21 cellular contexts compared by ENCODE assay signal in the genomic region with DNA sequence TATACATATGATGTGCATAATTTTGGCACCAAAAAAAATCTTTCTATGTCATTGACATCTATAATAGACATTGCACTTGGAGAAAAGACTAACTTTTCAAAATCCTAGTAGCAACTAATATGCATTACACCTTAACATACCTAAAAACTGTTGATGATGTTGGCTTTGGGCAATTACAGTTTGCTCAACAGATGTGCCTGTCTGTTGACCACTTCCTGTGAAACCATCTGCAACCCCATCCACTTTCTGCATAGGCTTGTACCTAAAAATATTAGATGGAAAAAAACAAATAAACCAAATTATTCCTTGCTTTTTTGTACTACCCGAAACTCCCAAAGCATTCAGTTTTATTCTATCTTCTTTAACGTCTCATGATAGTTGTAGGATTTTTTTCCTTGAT.
DNase-seq lines count a peak whose midpoint lies in the region; ATAC-seq, FAIRE-seq and TF ChIP-seq lines count a peak whose summit lies in the region.
"Had no signal": no experiment of that assay in that cellular context is flagged by ENCODE, and none has a peak within 500 bp of the region (broad histone marks: within the 10 kb centered on the region; RNA-seq: fewer than 3 reads in every experiment).

No MANE protein-coding gene starts in this region.

- no peaks in the 10 kb centered on the region for H3K79me2 ChIP-seq in OCI-LY1 (ENCODE audit: insufficient read depth, low read length)

- no peak overlapping the region for H3K9ac ChIP-seq in OCI-LY1 (ENCODE audit: low read length)

- H3K27ac Mint-ChIP-seq in glutamatergic neuron (ENCODE audit: unreplicated experiment), result no peak overlapping the region
- H3K27ac Mint-ChIP-seq: activated CD8-positive, alpha-beta T cell treated with anti-CD3 and anti-CD28 coated beads for 36 hours; activated naive CD8-positive, alpha-beta T cell; stimulated activated effector memory CD8-positive, alpha-beta T cell treated with anti-CD3 and anti-CD28 coated beads, Interleukin-12 subunit alpha, Interleukin-12 subunit beta, amount 100 ng/mL, for 72 hours; WTC11 had no signal

- peaks cover 12% of the 10 kb centered on the region for H3K36me3 ChIP-seq in OCI-LY1 (ENCODE audit: insufficient read depth, low read length)

- DNase-seq in GM18507 (ENCODE audit: extremely low spot score, insufficient read length, low read depth) (no peak), glutamatergic neuron (no peak), activated gamma-delta T cell (lab: John Stamatoyannopoulos, UW) (no peak), KG1 (lab: John Stamatoyannopoulos, UW) (no peak)
- DNase-seq: activated CD8-positive, alpha-beta T cell treated with anti-CD3 and anti-CD28 coated beads for 36 hours; activated T-cell treated with anti-CD3 and anti-CD28 coated beads, Interleukin-2, amount 50 U/mL, for 48 hours; dermis blood vessel endothelial cell; left colon; NCI-H187; NCI-H446; SHP77 treated with DMSO at 0.1 percent for 48 hours; stimulated activated CD4-positive, alpha-beta T cell treated with anti-CD3 and anti-CD28 coated beads, Interleukin-12 subunit alpha, Interleukin-12 subunit beta, amount 100 ng/mL, for 4 hours; tibial artery had no signal

- H3K4me1 ChIP-seq in OCI-LY1 (ENCODE audit: insufficient read depth, low read length, severe bottlenecking), result peaks cover 25% of the 10 kb centered on the region
- H3K4me1 ChIP-seq: gastroesophageal sphincter, tibial artery had no signal

- no peaks in the 10 kb centered on the region for H4K20me1 ChIP-seq in OCI-LY1 (ENCODE audit: insufficient read depth, low read length)

- no peaks in the 10 kb centered on the region for H3K9me2 ChIP-seq in OCI-LY1 (ENCODE audit: low read depth, low read length)

- H3K4me3 ChIP-seq in OCI-LY1 (ENCODE audit: low read depth, low read length, poor library complexity, severe bottlenecking), result no peak overlapping the region
- H3K4me3 ChIP-seq: gastroesophageal sphincter, tibial artery had no signal

- H3K27me3 Mint-ChIP-seq in glutamatergic neuron (ENCODE audit: unreplicated experiment), result no peaks in the 10 kb centered on the region
- H3K27me3 Mint-ChIP-seq: activated CD8-positive, alpha-beta T cell treated with anti-CD3 and anti-CD28 coated beads for 36 hours; activated naive CD8-positive, alpha-beta T cell had no signal

- H2AFZ ChIP-seq in OCI-LY1 (ENCODE audit: low read length), result no peak overlapping the region

- H3K4me1 Mint-ChIP-seq in glutamatergic neuron (ENCODE audit: low read depth, unreplicated experiment), result peaks cover 26% of the 10 kb centered on the region
- H3K4me1 Mint-ChIP-seq: stimulated activated effector memory CD8-positive, alpha-beta T cell treated with anti-CD3 and anti-CD28 coated beads, Interleukin-12 subunit alpha, Interleukin-12 subunit beta, amount 100 ng/mL, for 72 hours had no signal

- H3K27me3 ChIP-seq in OCI-LY1 (ENCODE audit: insufficient read depth, low read length), result no peaks in the 10 kb centered on the region
- H3K27me3 ChIP-seq: gastroesophageal sphincter, tibial artery had no signal

- peak; percentile 70 for FAIRE-seq in GM18507 (lab: Jason Lieb, UNC)

- no peak for TF ChIP-seq CTCF in OCI-LY1 (IDR thresholded peaks at IDR 0.05; ENCODE audit: low read length)
- TF ChIP-seq CTCF in glutamatergic neuron (IDR thresholded peaks at IDR 0.05; ENCODE audit: partially characterized antibody, unreplicated experiment), result no peak

- peak overlapping the region; percentile 31 for H3K27ac ChIP-seq in OCI-LY1 (ENCODE audit: low read depth, low read length, poor library complexity, severe bottlenecking)
- H3K27ac ChIP-seq: gastroesophageal sphincter, tibial artery had no signal

- H3F3A ChIP-seq in OCI-LY1 (ENCODE audit: insufficient read depth, low read length), result no peaks in the 10 kb centered on the region

- no peaks in the 10 kb centered on the region for H3K36me3 Mint-ChIP-seq in glutamatergic neuron (ENCODE audit: unreplicated experiment)

- no peak overlapping the region for H3K4me3 Mint-ChIP-seq in glutamatergic neuron (ENCODE audit: unreplicated experiment)
- H3K4me3 Mint-ChIP-seq: activated CD8-positive, alpha-beta T cell treated with anti-CD3 and anti-CD28 coated beads for 36 hours; activated naive CD8-positive, alpha-beta T cell; stimulated activated effector memory CD8-positive, alpha-beta T cell treated with anti-CD3 and anti-CD28 coated beads, Interleukin-12 subunit alpha, Interleukin-12 subunit beta, amount 100 ng/mL, for 72 hours; WTC11 had no signal

- H3K4me2 ChIP-seq in OCI-LY1 (ENCODE audit: low read length), result no peak overlapping the region

- H3K9me3 ChIP-seq in OCI-LY1 (ENCODE audit: low read length), result no peaks in the 10 kb centered on the region
- H3K9me3 ChIP-seq: gastroesophageal sphincter, tibial artery had no signal

- peak; percentile 65 for ATAC-seq in GM21423 (IDR thresholded peaks at IDR 0.05; ENCODE audit: unreplicated experiment)
- peak; percentile 56 for ATAC-seq in HG02973 (IDR thresholded peaks at IDR 0.05; ENCODE audit: unreplicated experiment)
- ATAC-seq in HG03196 (IDR thresholded peaks at IDR 0.05; ENCODE audit: unreplicated experiment), result no peak
- ATAC-seq: activated CD8-positive, alpha-beta T cell treated with anti-CD3 and anti-CD28 coated beads for 36 hours; gastroesophageal sphincter; left colon; stimulated activated effector memory CD8-positive, alpha-beta T cell treated with anti-CD3 and anti-CD28 coated beads, Interleukin-12 subunit alpha, Interleukin-12 subunit beta, amount 100 ng/mL, for 72 hours; WTC11 had no signal

- H3K9me3 Mint-ChIP-seq in glutamatergic neuron (ENCODE audit: unreplicated experiment), result no peaks in the 10 kb centered on the region
- H3K9me3 Mint-ChIP-seq: activated CD8-positive, alpha-beta T cell treated with anti-CD3 and anti-CD28 coated beads for 36 hours; stimulated activated effector memory CD8-positive, alpha-beta T cell treated with anti-CD3 and anti-CD28 coated beads, Interleukin-12 subunit alpha, Interleukin-12 subunit beta, amount 100 ng/mL, for 72 hours; WTC11 had no signal
